In the genomic region with DNA sequence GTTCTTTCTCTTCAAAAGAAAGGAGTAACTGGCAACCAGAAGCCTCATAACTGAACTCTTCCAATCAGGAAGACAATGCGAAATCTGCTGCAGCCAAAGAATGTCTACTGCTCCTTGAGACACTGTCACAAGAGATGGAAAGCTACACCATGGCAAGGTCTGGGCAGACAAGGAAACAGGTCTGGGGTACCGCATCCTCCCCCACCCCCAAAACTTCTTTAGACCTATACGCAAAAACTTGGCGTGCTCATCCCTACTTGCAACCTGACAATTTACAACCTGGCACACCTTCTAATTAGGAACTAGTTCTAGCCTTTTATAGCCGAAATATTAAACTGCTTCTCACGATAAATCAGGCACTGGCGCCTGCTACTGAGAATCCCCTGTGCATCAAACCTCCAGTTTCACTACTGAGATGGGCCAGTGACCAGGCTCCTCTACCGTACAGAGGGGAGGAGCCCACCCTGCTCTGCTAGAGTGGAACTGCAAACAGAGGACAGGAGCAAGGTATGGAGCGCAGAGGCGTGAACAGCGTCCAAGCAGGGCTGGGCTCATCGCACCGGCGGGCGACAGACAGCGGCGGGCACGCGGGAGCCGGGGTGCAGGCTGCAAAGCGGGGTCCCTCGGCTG, we compare ENCODE assay signal across 8 cellular contexts. TPM values are rescaled to one million over a fixed set of nuclear protein-coding genes. Genes with fewer than 3 reads are reported as not detected.
DNase-seq lines count a peak whose midpoint lies in the region; ATAC-seq and TF ChIP-seq lines count a peak whose summit lies in the region.

No MANE protein-coding gene starts in this region.

- H3K4me1 ChIP-seq in DND-41 (ENCODE audit: insufficient read depth, low read length) (peaks cover 65% of the 10 kb centered on the region), urinary bladder (ENCODE audit: insufficient read depth) (no peaks in the 10 kb centered on the region)
- H3K4me1 ChIP-seq in effector memory CD4-positive, alpha-beta T cell (ENCODE audit: control insufficient read depth, insufficient read depth, low read length, poor library complexity, severe bottlenecking) = peaks cover 13% of the 10 kb centered on the region

- H3K27ac ChIP-seq in DND-41 (ENCODE audit: low read length) (peak overlapping the region; percentile 84), urinary bladder (ENCODE audit: low read depth) (peak overlapping the region; percentile 94)
- peak overlapping the region; percentile 86 for H3K27ac ChIP-seq in effector memory CD4-positive, alpha-beta T cell (ENCODE audit: insufficient read depth, low read length, poor library complexity, severe bottlenecking)

- H3K4me2 ChIP-seq in DND-41 (ENCODE audit: insufficient read depth, low read length) = peak overlapping the region; percentile 78

- peak overlapping the region; percentile 95 for H2AFZ ChIP-seq in DND-41 (ENCODE audit: low read depth, low read length)

- peaks cover 4% of the 10 kb centered on the region for H3K36me3 Mint-ChIP-seq in memory B cell

- H3K9ac ChIP-seq in DND-41 (ENCODE audit: low read depth, low read length) = peak overlapping the region; percentile 85

- H3K4me3 Mint-ChIP-seq in memory B cell = peak overlapping the region; percentile 93

- no peaks in the 10 kb centered on the region for H3K27me3 ChIP-seq in DND-41 (ENCODE audit: insufficient read depth, low read length, poor library complexity)
- H3K27me3 ChIP-seq in effector memory CD4-positive, alpha-beta T cell (replicated peaks; ENCODE audit: control insufficient read depth, insufficient read depth, low read length, poor library complexity, severe bottlenecking) = no peaks in the 10 kb centered on the region

- TF ChIP-seq CTCF in DND-41 (IDR thresholded peaks at IDR 0.05; ENCODE audit: borderline replicate concordance, extremely low read depth, low read length, poor library complexity, severe bottlenecking) = no peak

- H3K9me3 ChIP-seq in DND-41 (ENCODE audit: insufficient read depth, low read length, severe bottlenecking) = no peaks in the 10 kb centered on the region
- H3K9me3 ChIP-seq in effector memory CD4-positive, alpha-beta T cell (ENCODE audit: control insufficient read depth, low read length) = no peaks in the 10 kb centered on the region

- peak overlapping the region; percentile 69 to 85 for H3K4me3 ChIP-seq in DND-41 (ENCODE audit: low read depth in 1 of 2, low read length in 2 of 2)
- peak overlapping the region; percentile 71 for H3K4me3 ChIP-seq in effector memory CD4-positive, alpha-beta T cell (ENCODE audit: insufficient read depth, low read depth, low read length, poor library complexity, severe bottlenecking)
- peak overlapping the region; percentile 90 for H3K4me3 ChIP-seq in urinary bladder (ENCODE audit: low read depth, low read length)

- ATAC-seq in DND-41 (ENCODE audit: insufficient read depth, low read depth) (peak; percentile 63), GM19452 (IDR thresholded peaks at IDR 0.05; ENCODE audit: unreplicated experiment) (peak; percentile 36), HG03442 (IDR thresholded peaks at IDR 0.05; ENCODE audit: unreplicated experiment) (peak; percentile 32), memory B cell (ENCODE audit: low read depth) (peak; percentile 39)

- H3K27ac Mint-ChIP-seq in memory B cell = peak overlapping the region; percentile 97

- WGBS in urinary bladder = 1% methylated on average over 22 of the region's 22 CpGs

- H3K4me1 Mint-ChIP-seq in memory B cell = peaks cover 19% of the 10 kb centered on the region

- H3K36me3 ChIP-seq in DND-41 (ENCODE audit: insufficient read depth, low read length) (peaks cover 3% of the 10 kb centered on the region; the same call in 1 of the 2 replicates), urinary bladder (ENCODE audit: insufficient read depth) (no peaks in the 10 kb centered on the region)
- no peaks in the 10 kb centered on the region for H3K36me3 ChIP-seq in effector memory CD4-positive, alpha-beta T cell (ENCODE audit: control insufficient read depth, insufficient read depth, low read length)

- H3K27me3 Mint-ChIP-seq in memory B cell = no peaks in the 10 kb centered on the region

- peaks cover 5% of the 10 kb centered on the region; the same call in 1 of the 2 replicates for H4K20me1 ChIP-seq in DND-41 (ENCODE audit: insufficient read depth, low read length)

- peaks cover 48% of the 10 kb centered on the region for H3K79me2 ChIP-seq in DND-41 (ENCODE audit: insufficient read depth, low read length)

- DNase-seq in DND-41 (peak; percentile 69), RPMI8226 (peak; percentile 26), memory B cell (ENCODE audit: low spot score in 2 of 2) (peak in 1 of 2 donors; percentile 29), T-helper 9 cell (no peak)
- no peak for DNase-seq in effector memory CD4-positive, alpha-beta T cell

- no peaks in the 10 kb centered on the region for H3K9me3 Mint-ChIP-seq in memory B cell

RNA-seq across cellular contexts. Expression of gene PLPP1, which starts 0.8 kb away (rescaled TPM):
- total RNA-seq in urinary bladder = 146 TPM
- polyA plus RNA-seq in urinary bladder = 275 TPM

Comparison
In these comparisons a context has a peak if more than half of its experiments do, and no peak if none do; other contexts are left out.
1. DNase-seq: peak in DND-41 (single experiment) and RPMI8226 (single experiment); none in effector memory CD4-positive, alpha-beta T cell (0 of 3) and T-helper 9 cell (single experiment).
2. Peak in every context shown above with its lines, with median percentiles within 50 percentile points of each other: ATAC-seq, H3K27ac ChIP-seq and H3K4me3 ChIP-seq.